Comparison of ENCODE assay signal across 8 cellular contexts in the genomic region with DNA sequence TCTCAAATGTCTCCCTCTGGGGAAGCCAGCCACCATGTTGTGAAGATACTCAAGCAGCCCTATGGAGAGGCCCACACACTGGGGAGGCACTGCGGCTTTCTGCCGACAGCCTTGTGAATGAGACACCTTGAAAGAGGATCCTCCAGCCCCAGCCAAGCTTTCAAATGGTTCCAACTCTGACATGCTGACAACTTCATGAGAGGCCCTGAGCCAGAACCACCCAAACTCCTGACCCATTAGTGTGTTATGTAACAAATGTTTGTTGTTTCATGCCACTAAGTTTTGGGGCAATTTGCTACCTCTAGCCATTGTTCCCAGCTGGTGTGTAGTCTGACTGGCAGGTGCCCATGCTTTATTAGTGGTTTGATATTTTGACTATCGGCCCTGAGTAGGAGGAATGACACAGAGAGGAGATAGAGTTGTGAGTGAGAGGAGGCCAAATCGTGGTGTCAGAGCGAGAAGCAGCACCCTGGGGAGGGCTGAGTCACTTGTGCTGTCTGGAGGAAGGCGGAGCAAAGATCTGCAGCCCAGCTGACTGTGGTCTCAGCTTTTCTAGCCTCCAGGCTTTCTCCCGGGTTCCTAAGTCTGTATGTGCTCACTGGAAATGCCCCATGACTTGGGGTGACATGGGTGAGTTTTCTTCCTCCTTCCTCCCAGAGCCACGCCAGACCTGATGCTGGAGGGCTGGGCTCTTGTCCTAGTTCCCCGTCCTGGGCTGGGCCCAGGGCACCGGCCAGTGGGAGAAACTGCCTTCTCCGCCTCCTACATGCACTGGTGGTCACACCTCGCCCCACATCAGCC. TPM values are rescaled to one million over a fixed set of nuclear protein-coding genes. Genes with fewer than 3 reads are reported as not detected.
DNase-seq lines count a peak whose midpoint lies in the region; FAIRE-seq and TF ChIP-seq lines count a peak whose summit lies in the region.

No MANE protein-coding gene starts in this region.

- H3K36me3 Mint-ChIP-seq in stimulated activated naive CD8-positive, alpha-beta T cell treated with anti-CD3 and anti-CD28 coated beads, Interleukin-15, Interleukin-2, amounts not matched to agents 100 ng/mL and 50 ng/mL, for 24 hours (ENCODE audit: low read depth): peaks cover 4% of the 10 kb centered on the region

- peak overlapping the region; percentile 75 for H3K27ac Mint-ChIP-seq in stimulated activated naive CD8-positive, alpha-beta T cell treated with anti-CD3 and anti-CD28 coated beads, Interleukin-15, Interleukin-2, amounts not matched to agents 100 ng/mL and 50 ng/mL, for 24 hours

- H3K9me3 ChIP-seq in Loucy (ENCODE audit: insufficient read depth, low read depth, low read length): no peaks in the 10 kb centered on the region
- H3K9me3 ChIP-seq in colonic mucosa: no peaks in the 10 kb centered on the region

- peaks cover 35% of the 10 kb centered on the region for H3K27me3 Mint-ChIP-seq in stimulated activated naive CD8-positive, alpha-beta T cell treated with anti-CD3 and anti-CD28 coated beads, Interleukin-15, Interleukin-2, amounts not matched to agents 100 ng/mL and 50 ng/mL, for 24 hours

- H3K4me3 ChIP-seq in Loucy (ENCODE audit: low read length, poor library complexity, severe bottlenecking): peak overlapping the region; percentile 80
- no peak overlapping the region for H3K4me3 ChIP-seq in colonic mucosa

- H3K4me3 Mint-ChIP-seq in stimulated activated naive CD8-positive, alpha-beta T cell treated with anti-CD3 and anti-CD28 coated beads, Interleukin-15, Interleukin-2, amounts not matched to agents 100 ng/mL and 50 ng/mL, for 24 hours: peak overlapping the region; percentile 63

- DNase-seq in GM04503 (ENCODE audit: low read depth) (peak; percentile 73), H4 (ENCODE audit: low spot score) (peak; percentile 85), colonic mucosa (peak; percentile 49), myocyte (ENCODE audit: low read depth) (peak; percentile 91), D721Med (ENCODE audit: insufficient read length, low spot score) (no peak)
- DNase-seq in activated CD4-positive, alpha-beta T cell treated with anti-CD3 and anti-CD28 coated beads for 48 hours: peak; percentile 84

- H3K79me2 ChIP-seq in Loucy (ENCODE audit: insufficient read depth, low read length): peaks cover 47% of the 10 kb centered on the region

- H3K4me1 ChIP-seq in Loucy (ENCODE audit: insufficient read depth, low read length, poor library complexity, severe bottlenecking) (peaks cover 76% of the 10 kb centered on the region), colonic mucosa (no peaks in the 10 kb centered on the region)

- no peaks in the 10 kb centered on the region for H3K9me3 Mint-ChIP-seq in stimulated activated naive CD8-positive, alpha-beta T cell treated with anti-CD3 and anti-CD28 coated beads, Interleukin-15, Interleukin-2, amounts not matched to agents 100 ng/mL and 50 ng/mL, for 24 hours

- peaks cover 85% of the 10 kb centered on the region for H3K4me1 Mint-ChIP-seq in stimulated activated naive CD8-positive, alpha-beta T cell treated with anti-CD3 and anti-CD28 coated beads, Interleukin-15, Interleukin-2, amounts not matched to agents 100 ng/mL and 50 ng/mL, for 24 hours (ENCODE audit: low read depth)

- no peaks in the 10 kb centered on the region for H4K20me1 ChIP-seq in Loucy (ENCODE audit: insufficient read depth, low read length, poor library complexity, severe bottlenecking)

- no peak for FAIRE-seq in D721Med (lab: Jason Lieb, UNC)

- H3K9me2 ChIP-seq in Loucy (replicated peaks; ENCODE audit: low read depth, low read length): no peaks in the 10 kb centered on the region

- peaks cover 10% of the 10 kb centered on the region; the same call in 1 of the 2 replicates for H3F3A ChIP-seq in Loucy (ENCODE audit: low read depth)

- no peak overlapping the region for H2AFZ ChIP-seq in Loucy (ENCODE audit: low read length)

- intact Hi-C loops in colonic mucosa (cut with DNase I): no loop called here

- no peaks in the 10 kb centered on the region for H3K27me3 ChIP-seq in Loucy (ENCODE audit: insufficient read depth, low read length, poor library complexity, severe bottlenecking)
- no peaks in the 10 kb centered on the region for H3K27me3 ChIP-seq in colonic mucosa

- peak overlapping the region; percentile 88 for H3K4me2 ChIP-seq in Loucy (ENCODE audit: low read depth, low read length, poor library complexity, severe bottlenecking)

- no peaks in the 10 kb centered on the region for H3K36me3 ChIP-seq in Loucy (ENCODE audit: insufficient read depth, low read length)
- H3K36me3 ChIP-seq in colonic mucosa: no peaks in the 10 kb centered on the region

- TF ChIP-seq CTCF in Loucy (conservative IDR thresholded peaks at IDR 0.05; ENCODE audit: low read length) (no peak), colonic mucosa (IDR thresholded peaks at IDR 0.05) (no peak), D721Med (IDR thresholded peaks at IDR 0.05; ENCODE audit: insufficient read depth, missing control alignments) (no peak)

- peak overlapping the region; percentile 37 for H3K27ac ChIP-seq in colonic mucosa

- peak overlapping the region; percentile 98 for H3K9ac ChIP-seq in Loucy (ENCODE audit: low read depth, low read length, poor library complexity, severe bottlenecking)
- H3K9ac ChIP-seq in colonic mucosa (ENCODE audit: low read depth in 2 of 2, low read length in 2 of 2): peak overlapping the region in 1 of 2 donors; percentile 34

RNA-seq across cellular contexts. Expression of a gene that starts 56.8 kb away (rescaled TPM):
- 11.0 and 12.1 TPM in 2 replicates for total RNA-seq in H4 (2014; rRNA removed; shearing (Covaris generic))
- total RNA-seq in colonic mucosa: 10 to 100 TPM in 1 of 2 donors, 1 to 10 TPM in 1; 3.3 to 16.7 TPM
- 0.67 and 2.0 TPM in 2 replicates for total RNA-seq in myocyte
- polyA plus RNA-seq in myocyte (2012): 0.18 TPM
